ENCODE assay signal across 41 cellular contexts in genomic region chr10:132726951-132727350, GRCh38. TPM values are rescaled to one million over a fixed set of nuclear protein-coding genes. Genes with fewer than 3 reads are reported as not detected.
"Had no signal": no experiment of that assay in that cellular context is flagged by ENCODE, and none has a peak within 500 bp of the region (broad histone marks: within the 10 kb centered on the region; RNA-seq: fewer than 3 reads in every experiment).

No MANE protein-coding gene starts in this region.

- H3K27ac Mint-ChIP-seq: activated naive CD4-positive, alpha-beta T cell treated with anti-CD3 and anti-CD28 coated beads for 36 hours; activated naive CD4-positive, alpha-beta T cell treated with anti-CD3 and anti-CD28 coated beads, Interleukin-2, amount 10 ng/mL, durations not matched to agents 7 days and 5 days; activated naive CD4-positive, alpha-beta T cell treated with anti-CD3 and anti-CD28 coated beads, Interleukin-2, amount 50 U/mL, for 24 hours; activated naive CD8-positive, alpha-beta T cell; activated naive CD8-positive, alpha-beta T cell treated with anti-CD3 and anti-CD28 coated beads for 36 hours; activated naive CD8-positive, alpha-beta T cell treated with anti-CD3 and anti-CD28 coated beads, Interleukin-2, amount 10 ng/mL, durations not matched to agents 7 days and 5 days; activated naive CD8-positive, alpha-beta T cell treated with anti-CD3 and anti-CD28 coated beads, Interleukin-2, amount 50 U/mL, for 24 hours; activated T-cell treated with anti-CD3 and anti-CD28 coated beads, Interleukin-2, amount 50 U/mL, for 24 hours; activated T-cell treated with anti-CD3 and anti-CD28 coated beads, Interleukin-2, amount 50 U/mL, for 72 hours; activated T-helper 1 cell treated with anti-CD3 and anti-CD28 coated beads, Interleukin-12 subunit alpha, Interleukin-12 subunit beta, Interleukin-2, Interleukin-4 antibody, amounts not matched to agents 30 ng/mL and 10 ng/mL and 1 ng/mL, durations not matched to agents 14 hours and 24 hours and 36 hours; activated T-helper 17 cell treated with anti-CD3 and anti-CD28 coated beads, Interleukin-2, amount 50 U/mL, for 72 hours; activated T-helper 2 cell treated with anti-CD3 and anti-CD28 coated beads, Interferon-gamma antibody, Interleukin-2, Interleukin-4, amounts not matched to agents 10 μg/mL and 5 μg/mL and 100 μg/mL, durations not matched to agents 14 hours and 24 hours and 36 hours; brain had no signal

- ATAC-seq: activated naive CD8-positive, alpha-beta T cell treated with anti-CD3 and anti-CD28 coated beads, Interleukin-2, amount 50 U/mL, for 24 hours; activated T-cell treated with anti-CD3 and anti-CD28 coated beads, Interleukin-2, amount 50 U/mL, for 4 hours; activated T-cell treated with anti-CD3 and anti-CD28 coated beads, Interleukin-2, amount 50 U/mL, for 72 hours; activated T-helper 17 cell treated with anti-CD3 and anti-CD28 coated beads, Interleukin-2, amount 50 U/mL, for 72 hours; body of pancreas had no signal

- H3K36me3 Mint-ChIP-seq: activated naive CD4-positive, alpha-beta T cell treated with anti-CD3 and anti-CD28 coated beads, Interleukin-2, amount 10 ng/mL, durations not matched to agents 7 days and 5 days; activated naive CD8-positive, alpha-beta T cell treated with anti-CD3 and anti-CD28 coated beads for 36 hours; activated naive CD8-positive, alpha-beta T cell treated with anti-CD3 and anti-CD28 coated beads, Interleukin-2, amount 10 ng/mL, durations not matched to agents 7 days and 5 days had no signal

- H3K4me3 Mint-ChIP-seq: activated naive CD4-positive, alpha-beta T cell treated with anti-CD3 and anti-CD28 coated beads for 36 hours; activated naive CD4-positive, alpha-beta T cell treated with anti-CD3 and anti-CD28 coated beads, Interleukin-2, amount 10 ng/mL, durations not matched to agents 7 days and 5 days; activated naive CD4-positive, alpha-beta T cell treated with anti-CD3 and anti-CD28 coated beads, Interleukin-2, amount 50 U/mL, for 24 hours; activated naive CD8-positive, alpha-beta T cell; activated naive CD8-positive, alpha-beta T cell treated with anti-CD3 and anti-CD28 coated beads for 36 hours; activated naive CD8-positive, alpha-beta T cell treated with anti-CD3 and anti-CD28 coated beads, Interleukin-2, amount 10 ng/mL, durations not matched to agents 7 days and 5 days; activated naive CD8-positive, alpha-beta T cell treated with anti-CD3 and anti-CD28 coated beads, Interleukin-2, amount 50 U/mL, for 24 hours; activated T-cell treated with anti-CD3 and anti-CD28 coated beads, Interleukin-2, amount 50 U/mL, for 24 hours; activated T-cell treated with anti-CD3 and anti-CD28 coated beads, Interleukin-2, amount 50 U/mL, for 4 hours; activated T-cell treated with anti-CD3 and anti-CD28 coated beads, Interleukin-2, amount 50 U/mL, for 72 hours; activated T-helper 1 cell treated with anti-CD3 and anti-CD28 coated beads, Interleukin-12 subunit alpha, Interleukin-12 subunit beta, Interleukin-2, Interleukin-4 antibody, amounts not matched to agents 30 ng/mL and 10 ng/mL and 1 ng/mL, durations not matched to agents 14 hours and 24 hours and 36 hours; activated T-helper 17 cell treated with anti-CD3 and anti-CD28 coated beads, Interleukin-2, amount 50 U/mL, for 72 hours; brain; central memory CD8-positive, alpha-beta T cell had no signal

- DNase-seq: activated effector memory CD4-positive, alpha-beta T cell treated with anti-CD3 and anti-CD28 coated beads, Interleukin-2, amount 50 U/mL, for 16 hours; activated effector memory CD4-positive, alpha-beta T cell treated with Interleukin-2 at 50 U/mL for 16 hours; activated gamma-delta T cell; activated gamma-delta T cell treated with Interleukin-2 at 50 U/mL for 16 hours; activated naive CD4-positive, alpha-beta T cell; activated naive CD4-positive, alpha-beta T cell treated with anti-CD3 and anti-CD28 coated beads for 36 hours; activated naive CD4-positive, alpha-beta T cell treated with anti-CD3 and anti-CD28 coated beads, Interleukin-2, amount 10 ng/mL, durations not matched to agents 7 days and 5 days; activated naive CD4-positive, alpha-beta T cell treated with Interleukin-2 at 50 U/mL for 16 hours; activated naive CD8-positive, alpha-beta T cell treated with anti-CD3 and anti-CD28 coated beads for 36 hours; activated naive CD8-positive, alpha-beta T cell treated with anti-CD3 and anti-CD28 coated beads, Interleukin-2, amount 10 ng/mL, durations not matched to agents 7 days and 5 days; activated naive CD8-positive, alpha-beta T cell treated with anti-CD3 and anti-CD28 coated beads, Interleukin-2, amount 50 U/mL, for 24 hours; activated T-cell treated with anti-CD3 and anti-CD28 coated beads for 4 hours; activated T-cell treated with anti-CD3 and anti-CD28 coated beads, Interleukin-2, amount 50 U/mL, for 1 hour; activated T-cell treated with anti-CD3 and anti-CD28 coated beads, Interleukin-2, amount 50 U/mL, for 24 hours; activated T-cell treated with anti-CD3 and anti-CD28 coated beads, Interleukin-2, amount 50 U/mL, for 4 hours; activated T-cell treated with anti-CD3 and anti-CD28 coated beads, Interleukin-2, amount 50 U/mL, for 48 hours; activated T-cell treated with anti-CD3 and anti-CD28 coated beads, Interleukin-2, amount 50 U/mL, for 72 hours; adrenal gland; amniotic stem cell; amygdala; anterior cingulate cortex; aorta; body of pancreas; brain microvascular endothelial cell; caudate nucleus; central memory CD4-positive, alpha-beta T cell; cerebellar nuclear complex had no signal

- H3K4me1 Mint-ChIP-seq: activated naive CD4-positive, alpha-beta T cell treated with anti-CD3 and anti-CD28 coated beads, Interleukin-2, amount 10 ng/mL, durations not matched to agents 7 days and 5 days; activated naive CD4-positive, alpha-beta T cell treated with anti-CD3 and anti-CD28 coated beads, Interleukin-2, amount 50 U/mL, for 24 hours; activated naive CD8-positive, alpha-beta T cell treated with anti-CD3 and anti-CD28 coated beads for 36 hours; activated naive CD8-positive, alpha-beta T cell treated with anti-CD3 and anti-CD28 coated beads, Interleukin-2, amount 10 ng/mL, durations not matched to agents 7 days and 5 days; activated naive CD8-positive, alpha-beta T cell treated with anti-CD3 and anti-CD28 coated beads, Interleukin-2, amount 50 U/mL, for 24 hours; activated T-helper 17 cell treated with anti-CD3 and anti-CD28 coated beads, Interleukin-2, amount 50 U/mL, for 72 hours; central memory CD8-positive, alpha-beta T cell had no signal

- H3K9me3 Mint-ChIP-seq: activated naive CD4-positive, alpha-beta T cell treated with anti-CD3 and anti-CD28 coated beads for 36 hours; activated naive CD4-positive, alpha-beta T cell treated with anti-CD3 and anti-CD28 coated beads, Interleukin-2, amount 10 ng/mL, durations not matched to agents 7 days and 5 days; activated naive CD4-positive, alpha-beta T cell treated with anti-CD3 and anti-CD28 coated beads, Interleukin-2, amount 50 U/mL, for 24 hours; activated naive CD8-positive, alpha-beta T cell treated with anti-CD3 and anti-CD28 coated beads for 36 hours; activated naive CD8-positive, alpha-beta T cell treated with anti-CD3 and anti-CD28 coated beads, Interleukin-2, amount 10 ng/mL, durations not matched to agents 7 days and 5 days; activated naive CD8-positive, alpha-beta T cell treated with anti-CD3 and anti-CD28 coated beads, Interleukin-2, amount 50 U/mL, for 24 hours; activated T-cell treated with anti-CD3 and anti-CD28 coated beads, Interleukin-2, amount 50 U/mL, for 24 hours; activated T-cell treated with anti-CD3 and anti-CD28 coated beads, Interleukin-2, amount 50 U/mL, for 4 hours; activated T-cell treated with anti-CD3 and anti-CD28 coated beads, Interleukin-2, amount 50 U/mL, for 72 hours; activated T-helper 1 cell treated with anti-CD3 and anti-CD28 coated beads, Interleukin-12 subunit alpha, Interleukin-12 subunit beta, Interleukin-2, Interleukin-4 antibody, amounts not matched to agents 30 ng/mL and 10 ng/mL and 1 ng/mL, durations not matched to agents 14 hours and 24 hours and 36 hours; activated T-helper 17 cell treated with anti-CD3 and anti-CD28 coated beads, Interleukin-2, amount 50 U/mL, for 72 hours; activated T-helper 2 cell treated with anti-CD3 and anti-CD28 coated beads, Interferon-gamma antibody, Interleukin-2, Interleukin-4, amounts not matched to agents 10 μg/mL and 5 μg/mL and 100 μg/mL, durations not matched to agents 14 hours and 24 hours and 36 hours; central memory CD8-positive, alpha-beta T cell had no signal

RNA-seq across cellular contexts. Expression of gene NKX6-2, which starts 59.0 kb away (rescaled TPM):
- total RNA-seq: activated naive CD4-positive, alpha-beta T cell treated with anti-CD3 and anti-CD28 coated beads for 36 hours; activated naive CD8-positive, alpha-beta T cell treated with anti-CD3 and anti-CD28 coated beads for 36 hours; activated naive CD8-positive, alpha-beta T cell treated with anti-CD3 and anti-CD28 coated beads, Interleukin-2, amount 10 ng/mL, durations not matched to agents 7 days and 5 days; activated T-cell treated with anti-CD3 and anti-CD28 coated beads, Interleukin-2, amount 50 U/mL, for 4 hours; activated T-cell treated with anti-CD3 and anti-CD28 coated beads, Interleukin-2, amount 50 U/mL, for 72 hours; activated T-helper 1 cell treated with anti-CD3 and anti-CD28 coated beads, Interleukin-12 subunit alpha, Interleukin-12 subunit beta, Interleukin-2, Interleukin-4 antibody, amounts not matched to agents 30 ng/mL and 10 ng/mL and 1 ng/mL, durations not matched to agents 14 hours and 24 hours and 36 hours; activated T-helper 17 cell treated with anti-CD3 and anti-CD28 coated beads, Interleukin-2, amount 50 U/mL, for 72 hours; activated T-helper 2 cell treated with anti-CD3 and anti-CD28 coated beads, Interferon-gamma antibody, Interleukin-2, Interleukin-4, amounts not matched to agents 10 μg/mL and 5 μg/mL and 100 μg/mL, durations not matched to agents 14 hours and 24 hours and 36 hours; adrenal gland; aorta; ascending aorta; astrocyte; breast epithelium; bronchial epithelial cell; cardiac septum; cerebellum; chondrocyte had no signal
